Comparison of ENCODE assay signal across 18 cellular contexts in genomic region chr9:126217121-126217520, GRCh38.
A peak's percentile ranks its signal among the peaks of the same experiment; 100 is the strongest.
DNase-seq lines count a peak whose midpoint lies in the region; ATAC-seq and TF ChIP-seq lines count a peak whose summit lies in the region.
"Had no signal": no experiment of that assay in that cellular context is flagged by ENCODE, and none has a peak within 500 bp of the region (broad histone marks: within the 10 kb centered on the region; RNA-seq: fewer than 3 reads in every experiment).

No MANE protein-coding gene starts in this region.

- WGBS in endodermal cell (ENCODE audit: insufficient coverage in 1 of 2, insufficient read length in 1 of 2), 2 experiments: 89% methylated on average over 4 of the region's 5 CpGs; no CpG with 5 or more reads in 1 of the 2 experiments

- H3K27ac ChIP-seq in endodermal cell (ENCODE audit: low read depth, low read length) (no peak overlapping the region), coronary artery (no peak overlapping the region)
- H3K27ac ChIP-seq: HL-60 had no signal

- H3K4me1 ChIP-seq in endodermal cell (ENCODE audit: control insufficient read depth, insufficient read depth, low read length): no peaks in the 10 kb centered on the region

- no peak for TF ChIP-seq CTCF in natural killer cell (IDR thresholded peaks at IDR 0.05)
- no peak for TF ChIP-seq CTCF in endodermal cell (conservative IDR thresholded peaks at IDR 0.05)
- TF ChIP-seq CTCF in osteocyte (IDR thresholded peaks at IDR 0.05): no peak
- no peak for TF ChIP-seq CTCF in coronary artery (IDR thresholded peaks at IDR 0.05)

- peaks cover 26% of the 10 kb centered on the region for H3K9me3 ChIP-seq in endodermal cell (ENCODE audit: control insufficient read depth, low read length)

- intact Hi-C loops in natural killer cell (cut with micrococcal nuclease): no loop called here

- H3K27me3 Mint-ChIP-seq in natural killer cell treated with Interleukin-12 subunit alpha and Interleukin-12 subunit beta and Interleukin-15 and Interleukin-18, amount 100 ng/mL, for 72 hours: peaks cover 43 to 69% of the 10 kb centered on the region in 2 donors
- peaks cover 49 to 70% of the 10 kb centered on the region in 2 donors for H3K27me3 Mint-ChIP-seq in natural killer cell (ENCODE audit: low read depth in 2 of 2)
- peaks cover 5% of the 10 kb centered on the region for H3K27me3 Mint-ChIP-seq in endodermal cell (ENCODE audit: insufficient read depth)
- H3K27me3 Mint-ChIP-seq in osteocyte (ENCODE audit: unreplicated experiment): peaks cover 39% of the 10 kb centered on the region

- DNase-seq in natural killer cell treated with Interleukin-12 subunit alpha and Interleukin-12 subunit beta and Interleukin-15 and Interleukin-18, amount 100 ng/mL, for 72 hours (ENCODE audit: low spot score): peak; percentile 46
- DNase-seq in natural killer cell (no peak), OCI-M1 (lab: John Stamatoyannopoulos, UW) (peak; percentile 43), endodermal cell (peak; percentile 45), osteocyte (ENCODE audit: extremely low spot score, unreplicated experiment) (peak; percentile 75), NCI-H446 treated with DMSO at 0.1 percent for 48 hours (lab: John Stamatoyannopoulos, UW) (no peak), coronary artery (ENCODE audit: low spot score) (no peak), dermis blood vessel endothelial cell (no peak)
- DNase-seq: 8988T; CD8-positive, alpha-beta T cell; COR-L47; DMS153; DND-41; GDM1 had no signal

- H3K27me3 ChIP-seq in endodermal cell (ENCODE audit: control insufficient read depth, insufficient read depth, low read length, poor library complexity, severe bottlenecking): no peaks in the 10 kb centered on the region

- H3K4me3 Mint-ChIP-seq in natural killer cell treated with Interleukin-12 subunit alpha and Interleukin-12 subunit beta and Interleukin-15 and Interleukin-18, amount 100 ng/mL, for 72 hours: no peak overlapping the region
- H3K4me3 Mint-ChIP-seq in natural killer cell: no peak overlapping the region
- no peak overlapping the region for H3K4me3 Mint-ChIP-seq in endodermal cell
- no peak overlapping the region for H3K4me3 Mint-ChIP-seq in osteocyte (ENCODE audit: unreplicated experiment)
- H3K4me3 Mint-ChIP-seq: B cell; CD14-positive monocyte; CD8-positive, alpha-beta T cell had no signal

- no peaks in the 10 kb centered on the region for H3K36me3 Mint-ChIP-seq in natural killer cell treated with Interleukin-12 subunit alpha and Interleukin-12 subunit beta and Interleukin-15 and Interleukin-18, amount 100 ng/mL, for 72 hours
- peaks cover 7% of the 10 kb centered on the region for H3K36me3 Mint-ChIP-seq in natural killer cell
- H3K36me3 Mint-ChIP-seq in endodermal cell (ENCODE audit: low read depth): no peaks in the 10 kb centered on the region
- H3K36me3 Mint-ChIP-seq in osteocyte (ENCODE audit: unreplicated experiment): peaks cover 2% of the 10 kb centered on the region
- H3K36me3 Mint-ChIP-seq: CD14-positive monocyte; CD8-positive, alpha-beta T cell had no signal

- H3K4me3 ChIP-seq in endodermal cell (ENCODE audit: low read length) (no peak overlapping the region), coronary artery (no peak overlapping the region)

- no peak overlapping the region for H3K9ac ChIP-seq in endodermal cell (ENCODE audit: extremely low read depth, low read length, poor library complexity, severe bottlenecking)

- H3K9me3 Mint-ChIP-seq in natural killer cell treated with Interleukin-12 subunit alpha and Interleukin-12 subunit beta and Interleukin-15 and Interleukin-18, amount 100 ng/mL, for 72 hours: peaks cover 3% of the 10 kb centered on the region
- peaks cover 3 to 4% of the 10 kb centered on the region in 2 donors for H3K9me3 Mint-ChIP-seq in natural killer cell
- peaks cover 30% of the 10 kb centered on the region for H3K9me3 Mint-ChIP-seq in endodermal cell
- peaks cover 9% of the 10 kb centered on the region for H3K9me3 Mint-ChIP-seq in osteocyte (ENCODE audit: unreplicated experiment)

- no peaks in the 10 kb centered on the region for H3K36me3 ChIP-seq in endodermal cell (ENCODE audit: control insufficient read depth, insufficient read depth, low read length)

- H3K4me1 Mint-ChIP-seq in natural killer cell treated with Interleukin-12 subunit alpha and Interleukin-12 subunit beta and Interleukin-15 and Interleukin-18, amount 100 ng/mL, for 72 hours (ENCODE audit: low read depth in 2 of 2): no peaks in the 10 kb centered on the region
- H3K4me1 Mint-ChIP-seq in natural killer cell (no peaks in the 10 kb centered on the region), endodermal cell (no peaks in the 10 kb centered on the region), osteocyte (ENCODE audit: unreplicated experiment) (no peaks in the 10 kb centered on the region)
- H3K4me1 Mint-ChIP-seq: CD14-positive monocyte had no signal

- no peak for ATAC-seq in natural killer cell treated with Interleukin-12 subunit alpha and Interleukin-12 subunit beta and Interleukin-15 and Interleukin-18, amount 100 ng/mL, for 72 hours
- ATAC-seq in natural killer cell: no peak
- ATAC-seq: CD8-positive, alpha-beta T cell; HCT116 had no signal

- no peak overlapping the region for H3K27ac Mint-ChIP-seq in natural killer cell treated with Interleukin-12 subunit alpha and Interleukin-12 subunit beta and Interleukin-15 and Interleukin-18, amount 100 ng/mL, for 72 hours
- no peak overlapping the region for H3K27ac Mint-ChIP-seq in natural killer cell
- no peak overlapping the region for H3K27ac Mint-ChIP-seq in endodermal cell
- no peak overlapping the region for H3K27ac Mint-ChIP-seq in osteocyte (ENCODE audit: unreplicated experiment)
- H3K27ac Mint-ChIP-seq: B cell; CD14-positive monocyte; CD8-positive, alpha-beta T cell had no signal

Comparison
In these comparisons a context has a peak if more than half of its experiments do, and no peak if none do; other contexts are left out.
1. DNase-seq: peak in natural killer cell treated with Interleukin-12 subunit alpha and Interleukin-12 subunit beta and Interleukin-15 and Interleukin-18, amount 100 ng/mL, for 72 hours (single experiment), OCI-M1 (single experiment), endodermal cell (single experiment) and osteocyte (single experiment); none in natural killer cell (single experiment), NCI-H446 treated with DMSO at 0.1 percent for 48 hours (single experiment), coronary artery (single experiment) and dermis blood vessel endothelial cell (single experiment).